ENCODE assay signal across 8 cellular contexts in the genomic region with DNA sequence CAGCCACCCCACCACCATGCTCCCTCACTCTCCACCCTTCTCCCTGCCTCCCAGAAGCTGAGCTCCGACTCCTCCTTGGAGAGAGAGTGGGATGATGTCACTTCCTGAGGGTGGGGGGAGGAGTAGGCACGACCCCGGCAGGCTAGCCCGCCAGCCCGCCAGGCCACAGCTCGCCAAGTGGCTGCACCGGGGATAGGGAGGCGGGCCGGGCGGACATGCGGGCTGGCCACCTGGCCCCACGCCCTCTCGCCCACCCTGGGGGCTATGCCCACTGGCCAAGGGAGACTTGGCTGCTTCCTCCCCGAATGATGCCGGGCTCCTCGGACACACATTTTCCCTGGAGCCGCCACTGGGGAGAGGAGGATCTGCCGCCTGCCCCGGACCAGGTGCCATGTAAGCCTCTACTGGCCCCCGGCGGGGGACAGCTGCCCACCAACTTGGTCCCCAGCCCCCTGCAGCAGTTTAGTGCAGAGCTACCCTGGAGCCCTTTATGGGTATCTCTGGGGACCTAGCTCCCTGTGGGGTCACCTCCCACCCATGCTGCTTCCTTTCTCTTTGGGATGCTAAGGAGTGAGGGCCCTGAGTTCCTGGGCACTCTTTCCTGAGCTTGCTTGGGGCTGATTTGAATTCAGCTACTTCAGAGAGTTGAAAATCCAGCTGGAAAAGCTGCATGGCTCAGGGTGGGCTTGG. TPM values are rescaled to one million over a fixed set of nuclear protein-coding genes. Genes with fewer than 3 reads are reported as not detected.
DNase-seq lines count a peak whose midpoint lies in the region; ATAC-seq and TF ChIP-seq lines count a peak whose summit lies in the region.

No MANE protein-coding gene starts in this region.

- ATAC-seq in Right ventricle myocardium superior (ENCODE audit: poor library complexity) (peak; percentile 63), GM18505 (IDR thresholded peaks at IDR 0.05; ENCODE audit: unreplicated experiment) (no peak), PC-3 (no peak)

- no peaks in the 10 kb centered on the region for H3K9me3 ChIP-seq in BE2C
- no peaks in the 10 kb centered on the region for H3K9me3 ChIP-seq in PC-3 (ENCODE audit: low read length)
- H3K9me3 ChIP-seq in MG63: no peaks in the 10 kb centered on the region

- H3K4me2 ChIP-seq in PC-3 (ENCODE audit: low read length): no peak overlapping the region

- 0 out of 2 replicates have a peak, but pooled peaks cover 4% of the 10 kb centered on the region for H3K79me2 ChIP-seq in PC-3 (ENCODE audit: low read length)

- no peaks in the 10 kb centered on the region for H3K36me3 ChIP-seq in BE2C
- no peaks in the 10 kb centered on the region; the same call in 1 of the 2 replicates for H3K36me3 ChIP-seq in PC-3 (ENCODE audit: low read depth, low read length)
- no peaks in the 10 kb centered on the region for H3K36me3 ChIP-seq in MG63

- intact Hi-C loops in Right ventricle myocardium superior (cut with DNase I): no loop called here
- intact Hi-C loops in PC-3 (cut with micrococcal nuclease): no loop called here

- H3F3A ChIP-seq in PC-3 (ENCODE audit: low read length, unreplicated experiment): no peaks in the 10 kb centered on the region

- H3K27me3 Mint-ChIP-seq in osteocyte (ENCODE audit: unreplicated experiment): no peaks in the 10 kb centered on the region

- TF ChIP-seq CTCF in BE2C (IDR thresholded peaks at IDR 0.05; ENCODE audit: low read depth, low read length) (no peak), osteocyte (IDR thresholded peaks at IDR 0.05) (no peak), PC-3 (conservative IDR thresholded peaks at IDR 0.05; ENCODE audit: low read depth, low read length) (no peak), GM20000 (IDR thresholded peaks at IDR 0.05; ENCODE audit: extremely low read depth, missing control alignments) (no peak)

- H3K36me3 Mint-ChIP-seq in osteocyte (ENCODE audit: unreplicated experiment): no peaks in the 10 kb centered on the region

- no peak overlapping the region for H3K9ac ChIP-seq in PC-3 (ENCODE audit: low read length)

- no peaks in the 10 kb centered on the region for H3K4me1 ChIP-seq in BE2C
- H3K4me1 ChIP-seq in PC-3 (ENCODE audit: insufficient read depth, low read length): no peaks in the 10 kb centered on the region

- 0 out of 2 replicates have a peak, but pooled peaks cover 3% of the 10 kb centered on the region for H4K20me1 ChIP-seq in PC-3 (ENCODE audit: low read length)

- no peaks in the 10 kb centered on the region for H3K9me3 Mint-ChIP-seq in osteocyte (ENCODE audit: unreplicated experiment)

- TF ChIP-seq POLR2A in GM18505 (IDR thresholded peaks at IDR 0.05; ENCODE audit: borderline replicate concordance, extremely low read depth, insufficient read depth, insufficient read length): no peak

- CTCF ChIA-PET in PC-3 (lab: Charles Lee): no interaction called here

- POLR2A ChIA-PET in PC-3 (lab: Charles Lee; ENCODE audit: unreplicated experiment): no interaction called here

- H3K4me3 ChIP-seq in BE2C (ENCODE audit: low read depth, low read length) (peak overlapping the region; percentile 60), PC-3 (ENCODE audit: low read length) (no peak overlapping the region), MG63 (no peak overlapping the region)

- peak overlapping the region; percentile 71 for H3K27ac Mint-ChIP-seq in osteocyte (ENCODE audit: unreplicated experiment)

- no peak overlapping the region for H2AFZ ChIP-seq in PC-3 (ENCODE audit: low read length)

- no TSS peak for BruUV-seq in PC-3 (replicated peaks; lab: Mats Ljungman, UMichigan)

- H3K27ac ChIP-seq in PC-3 (ENCODE audit: low read length): no peak overlapping the region

- no peaks in the 10 kb centered on the region for H3K9me2 ChIP-seq in PC-3 (replicated peaks; ENCODE audit: low read length)

- no peaks in the 10 kb centered on the region for H3K27me3 ChIP-seq in BE2C
- no peaks in the 10 kb centered on the region for H3K27me3 ChIP-seq in PC-3 (ENCODE audit: low read length)
- H3K27me3 ChIP-seq in MG63: no peaks in the 10 kb centered on the region

- H3K4me1 Mint-ChIP-seq in osteocyte (ENCODE audit: unreplicated experiment): peaks cover 23% of the 10 kb centered on the region

- DNase-seq in BE2C: peak; percentile 79
- peak; percentile 79 for DNase-seq in SK-N-DZ (ENCODE audit: low spot score)
- DNase-seq in Right ventricle myocardium superior: peak; percentile 55
- no peak for DNase-seq in osteocyte (ENCODE audit: extremely low spot score, unreplicated experiment)
- DNase-seq in PC-3: no peak
- no peak for DNase-seq in MG63
- no peak for DNase-seq in GM20000 (ENCODE audit: low spot score)

- H3K4me3 Mint-ChIP-seq in osteocyte (ENCODE audit: unreplicated experiment): peak overlapping the region; percentile 75

RNA-seq across cellular contexts. Expression of gene MYRF, which starts 33.7 kb away (rescaled TPM):
- 6.3 TPM for polyA plus RNA-seq in BE2C (2012; ENCODE audit: insufficient read depth, insufficient read length, low read depth)
- 15.1 and 15.2 TPM in 2 replicates for polyA plus RNA-seq in SK-N-DZ (2014; cell fraction: cytosol; rRNA removed)
- 68.5 and 88.2 TPM in 2 replicates for polyA plus RNA-seq in SK-N-DZ (2014; cell fraction: nucleus; rRNA removed)
- 0.16 TPM for total RNA-seq in Right ventricle myocardium superior
- 0.43 and 0.47 TPM in 2 replicates for total RNA-seq in osteocyte
- 5.1 and 7.0 TPM in 2 replicates for total RNA-seq in PC-3 (2014; rRNA removed)
- total RNA-seq in MG63 (2014; rRNA removed; shearing (Covaris generic); ENCODE audit: low replicate concordance): 0.23 and 1.9 TPM in 2 replicates

RNA-seq across cellular contexts. Expression of gene DAGLA, which starts 38.6 kb away (rescaled TPM):
- polyA plus RNA-seq in BE2C (2012; ENCODE audit: insufficient read depth, insufficient read length, low read depth): 13.7 TPM
- polyA plus RNA-seq in SK-N-DZ (2014; cell fraction: cytosol; rRNA removed): 4.0 and 4.3 TPM in 2 replicates
- 4.3 and 6.7 TPM in 2 replicates for polyA plus RNA-seq in SK-N-DZ (2014; cell fraction: nucleus; rRNA removed)
- total RNA-seq in Right ventricle myocardium superior: 4.2 TPM
- 5.1 TPM in 2 replicates for total RNA-seq in osteocyte
- 8.6 and 12.2 TPM in 2 replicates for total RNA-seq in PC-3 (2014; rRNA removed)
- total RNA-seq in MG63 (2014; rRNA removed; shearing (Covaris generic); ENCODE audit: low replicate concordance): 1.3 and 1.4 TPM in 2 replicates

Comparison
In these comparisons a context has a peak if more than half of its experiments do, and no peak if none do; other contexts are left out.
1. DNase-seq: peak in BE2C (single experiment), SK-N-DZ (single experiment) and Right ventricle myocardium superior (single experiment); none in osteocyte (single experiment), PC-3 (single experiment), MG63 (single experiment) and GM20000 (single experiment).